In genomic region chr3:139758654-139759291, GRCh38 we compare ENCODE assay signal across 12 cellular contexts.
DNase-seq lines count a peak whose midpoint lies in the region; ATAC-seq and TF ChIP-seq lines count a peak whose summit lies in the region.
"Had no signal": no experiment of that assay in that cellular context is flagged by ENCODE, and none has a peak within 500 bp of the region (broad histone marks: within the 10 kb centered on the region; RNA-seq: fewer than 3 reads in every experiment).

No MANE protein-coding gene starts in this region.

- in situ Hi-C loops in transverse colon (cut with MboI; ENCODE audit: low pct_ligation_motif_present in 1 of 4, low pct_unique_long_range_greater_than_20kb in 1 of 4, low sequenced_read_pairs in 3 of 4) = no loop called here

- WGBS in mesodermal cell (ENCODE audit: insufficient coverage in 2 of 2), 2 experiments = 63 to 78% methylated on average over 4 to 5 of the region's 5 CpGs
- 68 to 86% methylated on average over 1 to 5 of the region's 5 CpGs for WGBS in transverse colon (ENCODE audit: low coverage in 1 of 2), 2 donors

- H3K4me1 ChIP-seq in mesodermal cell (ENCODE audit: control insufficient read depth, insufficient read depth, low read length, poor library complexity, severe bottlenecking) = peaks cover 3% of the 10 kb centered on the region
- H3K4me1 ChIP-seq in transverse colon = no peaks in the 10 kb centered on the region

- no peak for ATAC-seq in HG03139 (IDR thresholded peaks at IDR 0.05; ENCODE audit: unreplicated experiment)
- no peak for ATAC-seq in HG03196 (IDR thresholded peaks at IDR 0.05; ENCODE audit: unreplicated experiment)

- TF ChIP-seq CTCF in epithelial cell of proximal tubule (conservative IDR thresholded peaks at IDR 0.05; ENCODE audit: low read depth, low read length) = no peak
- TF ChIP-seq CTCF in transverse colon (IDR thresholded peaks at IDR 0.05) = no peak

- H3K27ac ChIP-seq in mesodermal cell (ENCODE audit: low read depth, low read length, severe bottlenecking) (peak overlapping the region; percentile 85), transverse colon (no peak overlapping the region)
- H3K27ac ChIP-seq: epithelial cell of prostate had no signal

- H3K9me3 ChIP-seq in mesodermal cell (ENCODE audit: control insufficient read depth, low read length) = no peaks in the 10 kb centered on the region
- H3K9me3 ChIP-seq in transverse colon = no peaks in the 10 kb centered on the region

- no peaks in the 10 kb centered on the region for H3K36me3 ChIP-seq in mesodermal cell (ENCODE audit: control insufficient read depth, insufficient read depth, low read length)
- no peaks in the 10 kb centered on the region for H3K36me3 ChIP-seq in transverse colon

- no peak for TF ChIP-seq EP300 in transverse colon (IDR thresholded peaks at IDR 0.05; ENCODE audit: low read depth)

- no peak overlapping the region for H3K4me3 ChIP-seq in epithelial cell of proximal tubule (ENCODE audit: low read depth, low read length)
- no peak overlapping the region for H3K4me3 ChIP-seq in mesodermal cell (ENCODE audit: extremely low read depth, insufficient read depth, low read length, poor library complexity, severe bottlenecking)
- H3K4me3 ChIP-seq in transverse colon = no peak overlapping the region

- intact Hi-C loops in transverse colon (cut with DNase I; ENCODE audit: low total_unique reads) = no loop called here

- peak; percentile 29 for DNase-seq in AG08396 (ENCODE audit: low spot score)
- DNase-seq in M059J (ENCODE audit: low read depth) = peak; percentile 80
- peak; percentile 93 for DNase-seq in epithelial cell of proximal tubule (ENCODE audit: low read depth)
- DNase-seq in transverse colon = no peak
- DNase-seq in activated gamma-delta T cell (lab: John Stamatoyannopoulos, UW) = no peak
- DNase-seq: AML-193; NCI-H2081; stimulated activated CD4-positive, alpha-beta T cell treated with anti-CD3 and anti-CD28 coated beads, Interleukin-1b, Interleukin-23, amount 100 ng/mL, for 48 hours had no signal

- H3K27me3 ChIP-seq in transverse colon = no peaks in the 10 kb centered on the region

- TF ChIP-seq POLR2A in transverse colon (IDR thresholded peaks at IDR 0.05) = no peak

Comparison
In these comparisons a context has a peak if more than half of its experiments do, and no peak if none do; other contexts are left out.
1. DNase-seq: peak in AG08396 (single experiment), M059J (single experiment) and epithelial cell of proximal tubule (single experiment); none in transverse colon (single experiment) and activated gamma-delta T cell (single experiment).